2 cellular contexts compared by ENCODE assay signal in the genomic region with DNA sequence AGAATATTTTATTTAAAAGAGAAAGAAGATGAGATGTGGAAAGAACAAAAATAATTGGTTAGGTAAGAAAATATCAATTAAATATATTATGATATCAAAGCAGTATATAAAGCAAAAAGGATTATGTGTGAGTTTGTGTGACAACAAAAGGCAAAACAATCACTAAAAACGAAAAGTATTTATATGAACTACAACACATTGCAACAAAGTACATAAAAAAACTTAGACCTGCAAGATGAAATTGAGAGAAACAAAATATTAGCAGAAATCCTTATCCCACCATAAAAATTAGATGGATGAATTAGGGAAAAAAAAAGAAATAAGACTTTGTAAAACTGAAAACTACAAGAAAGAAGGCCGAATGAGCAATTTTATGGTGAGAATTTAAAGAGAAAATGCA.
TF ChIP-seq lines count a peak whose summit lies in the region.

No MANE protein-coding gene starts in this region.

TF ChIP-seq in HepG2, 621 proteins besides CTCF, POLR2A, EP300 and RAD21:
- TF ChIP-seq CBX2 (IDR thresholded peaks at IDR 0.05; ENCODE audit: low read depth, low read length) (peak; percentile 59), CBX2 (CRISPR knock-in tag; IDR thresholded peaks at IDR 0.05; ENCODE audit: low read depth) (no peak), GRHL1 (CRISPR knock-in tag; conservative IDR thresholded peaks at IDR 0.05) (no peak)

TF ChIP-seq in K562, 482 proteins besides CTCF, POLR2A, EP300 and RAD21:
- TF ChIP-seq CBX2 (IDR thresholded peaks at IDR 0.05; ENCODE audit: insufficient read depth, low read length, poor library complexity, severe bottlenecking) (peak; percentile 45), CBFB (CRISPR knock-in tag; IDR thresholded peaks at IDR 0.05) (no peak), CBX8 (IDR thresholded peaks at IDR 0.05; ENCODE audit: borderline replicate concordance, extremely low read depth, low read depth, low read length, poor library complexity, severe bottlenecking) (peak; percentile 80), HMG20B (CRISPR knock-in tag; IDR thresholded peaks at IDR 0.05) (no peak)
- TF ChIP-seq, protein P1, sequence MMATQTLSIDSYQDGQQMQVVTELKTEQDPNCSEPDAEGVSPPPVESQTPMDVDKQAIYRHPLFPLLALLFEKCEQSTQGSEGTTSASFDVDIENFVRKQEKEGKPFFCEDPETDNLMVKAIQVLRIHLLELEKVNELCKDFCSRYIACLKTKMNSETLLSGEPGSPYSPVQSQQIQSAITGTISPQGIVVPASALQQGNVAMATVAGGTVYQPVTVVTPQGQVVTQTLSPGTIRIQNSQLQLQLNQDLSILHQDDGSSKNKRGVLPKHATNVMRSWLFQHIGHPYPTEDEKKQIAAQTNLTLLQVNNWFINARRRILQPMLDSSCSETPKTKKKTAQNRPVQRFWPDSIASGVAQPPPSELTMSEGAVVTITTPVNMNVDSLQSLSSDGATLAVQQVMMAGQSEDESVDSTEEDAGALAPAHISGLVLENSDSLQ (IDR thresholded peaks at IDR 0.05): no peak
